In genomic region chrX:48574270-48575266, GRCh38 we compare ENCODE assay signal across 8 cellular contexts. TPM values are rescaled to one million over a fixed set of nuclear protein-coding genes. Genes with fewer than 3 reads are reported as not detected.
DNase-seq lines count a peak whose midpoint lies in the region; ATAC-seq and TF ChIP-seq lines count a peak whose summit lies in the region.

Gene RBM3 (plus strand): TSS chrX:48574484. CDS start chrX:48575181, 697 bp downstream.

- peak within 1 kb of the TSS; percentile 81 for H2AFZ ChIP-seq in osteoblast (ENCODE audit: low read length)

- peak within 1 kb of the TSS; percentile 96 for H3K4me3 Mint-ChIP-seq in activated naive CD8-positive, alpha-beta T cell

- TF ChIP-seq CTCF in GM12865 (IDR thresholded peaks at IDR 0.05; ENCODE audit: insufficient read depth, low read depth, low read length, missing control alignments) (peak; percentile 22), osteoblast (IDR thresholded peaks at IDR 0.05; ENCODE audit: extremely low read depth, low read depth, low read length) (peak; percentile 29), testis (IDR thresholded peaks at IDR 0.05) (peak in 2 of 3 experiments; percentile 34 to 36)

- no peaks in the 10 kb centered on the region for H3K9me3 Mint-ChIP-seq in activated naive CD8-positive, alpha-beta T cell (ENCODE audit: low read depth)

- no peaks in the 10 kb centered on the region for H3K27me3 Mint-ChIP-seq in activated naive CD8-positive, alpha-beta T cell

- WGBS in testis, 2 donors, result 0% methylated on average over 31 to 54 of the region's 71 CpGs

- peaks cover 36% of the 10 kb centered on the region for H3K36me3 ChIP-seq in osteoblast (ENCODE audit: insufficient read depth, low read length)
- no peaks in the 10 kb centered on the region for H3K36me3 ChIP-seq in testis (ENCODE audit: low read depth, missing control alignments)

- no peaks in the 10 kb centered on the region for H3K9me3 ChIP-seq in osteoblast (ENCODE audit: low read depth, low read length)
- no peaks in the 10 kb centered on the region for H3K9me3 ChIP-seq in testis

- H3K4me1 ChIP-seq in osteoblast (ENCODE audit: insufficient read depth, low read length) (peaks cover 19% of the 10 kb centered on the region), testis (no peaks in the 10 kb centered on the region)

- intact Hi-C loops in testis (cut with DNase I; ENCODE audit: low total_unique reads), result no loop called here

- H3K27me3 ChIP-seq in osteoblast (ENCODE audit: insufficient read depth, low read length) (no peaks in the 10 kb centered on the region), testis (no peaks in the 10 kb centered on the region)

- peak within 1 kb of the TSS; percentile 100 for H3K27ac Mint-ChIP-seq in activated naive CD8-positive, alpha-beta T cell

- peak within 1 kb of the TSS; percentile 98 for H3K4me2 ChIP-seq in osteoblast (ENCODE audit: insufficient read depth, low read length)

- no peak for TF ChIP-seq POLR2A in testis (IDR thresholded peaks at IDR 0.05)

- H3K36me3 Mint-ChIP-seq in activated naive CD8-positive, alpha-beta T cell, result peaks cover 3% of the 10 kb centered on the region

- H3K79me2 ChIP-seq in osteoblast (ENCODE audit: insufficient read depth, low read length), result peaks cover 17% of the 10 kb centered on the region

- H3K27ac ChIP-seq in osteoblast (ENCODE audit: low read depth, low read length), result peak within 1 kb of the TSS; percentile 94
- H3K27ac ChIP-seq in testis, result peak within 1 kb of the TSS; percentile 97 to 98

- peaks cover 21% of the 10 kb centered on the region for H3K4me1 Mint-ChIP-seq in activated naive CD8-positive, alpha-beta T cell (ENCODE audit: low read depth)

- H4K20me1 ChIP-seq in osteoblast (ENCODE audit: insufficient read depth, low read length), result peaks cover 11% of the 10 kb centered on the region

- H3K4me3 ChIP-seq in GM12865 (ENCODE audit: low read depth, low read length), result peak within 1 kb of the TSS; percentile 79
- peak within 1 kb of the TSS; percentile 74 for H3K4me3 ChIP-seq in osteoblast (ENCODE audit: insufficient read depth, low read length)
- H3K4me3 ChIP-seq in testis, result peak within 1 kb of the TSS; percentile 68 to 85

- peak; percentile 85 for ATAC-seq in HG02623 (IDR thresholded peaks at IDR 0.05; ENCODE audit: unreplicated experiment)

- peak; percentile 96 for DNase-seq in GM12865 (ENCODE audit: low read depth)
- DNase-seq in NCI-H1105 treated with DMSO at 0.1 percent for 48 hours (lab: John Stamatoyannopoulos, UW), result peak; percentile 87
- peak; percentile 78 for DNase-seq in SKM-1 treated with dmso at 0.1 percent for 144 hours (lab: John Stamatoyannopoulos, UW; ENCODE audit: unreplicated experiment)
- peak; percentile 91 for DNase-seq in glomerular visceral epithelial cell (ENCODE audit: extremely low spot score)
- DNase-seq in osteoblast (ENCODE audit: insufficient read length, low spot score, missing footprints), result peak; percentile 89
- peak; percentile 93 for DNase-seq in testis

RNA-seq across cellular contexts. Expression of gene RBM3, which starts in this region (rescaled TPM):
- 441 and 527 TPM in 2 replicates for total RNA-seq in osteoblast
- 100 to 1,000 TPM; 121 to 167 TPM for total RNA-seq in testis
- 214 TPM for polyA plus RNA-seq in testis (ENCODE audit: insufficient read depth, low read depth, low replicate concordance)

Comparison
In these comparisons a context has a peak if more than half of its experiments do, and no peak if none do; other contexts are left out.
1. Peak in every context shown above with its lines: DNase-seq, ATAC-seq, H3K4me3 ChIP-seq and H3K27ac ChIP-seq.